ENCODE assay signal across 21 cellular contexts in genomic region chr20:58547527-58548475, GRCh38. TPM values are rescaled to one million over a fixed set of nuclear protein-coding genes. Genes with fewer than 3 reads are reported as not detected.
DNase-seq lines count a peak whose midpoint lies in the region; ATAC-seq and TF ChIP-seq lines count a peak whose summit lies in the region.
"Had no signal": no experiment of that assay in that cellular context is flagged by ENCODE, and none has a peak within 500 bp of the region (broad histone marks: within the 10 kb centered on the region; RNA-seq: fewer than 3 reads in every experiment).

No MANE protein-coding gene starts in this region.

- TF ChIP-seq CTCF in PC-3 (conservative IDR thresholded peaks at IDR 0.05; ENCODE audit: low read depth, low read length) (no peak), endodermal cell (conservative IDR thresholded peaks at IDR 0.05) (no peak), uterus (IDR thresholded peaks at IDR 0.05) (no peak)

- no peaks in the 10 kb centered on the region for H4K20me1 ChIP-seq in PC-3 (ENCODE audit: low read length)

- H3K79me2 ChIP-seq in PC-3 (ENCODE audit: low read length) = no peaks in the 10 kb centered on the region

- no peaks in the 10 kb centered on the region; the same call in 1 of the 2 replicates for H3K9me3 ChIP-seq in PC-3 (ENCODE audit: low read length)
- no peaks in the 10 kb centered on the region for H3K9me3 ChIP-seq in endodermal cell (ENCODE audit: control insufficient read depth, low read length)
- no peaks in the 10 kb centered on the region for H3K9me3 ChIP-seq in uterus
- H3K9me3 ChIP-seq: left ventricle myocardium inferior, mucosa of descending colon had no signal

- H3K9ac ChIP-seq in PC-3 (ENCODE audit: low read length) (no peak overlapping the region), endodermal cell (ENCODE audit: extremely low read depth, low read length, poor library complexity, severe bottlenecking) (no peak overlapping the region)

- peaks cover 3% of the 10 kb centered on the region for H3K9me3 Mint-ChIP-seq in endodermal cell
- H3K9me3 Mint-ChIP-seq: T-cell had no signal

- POLR2A ChIA-PET in PC-3 (lab: Charles Lee; ENCODE audit: unreplicated experiment) = no interaction called here

- peak overlapping the region; percentile 2; the same call in 1 of the 2 replicates for H2AFZ ChIP-seq in PC-3 (ENCODE audit: low read length)

- TF ChIP-seq POLR2A in uterus (IDR thresholded peaks at IDR 0.05) = no peak

- peak; percentile 74 for ATAC-seq in PC-3
- ATAC-seq: mucosa of descending colon, right cardiac atrium, T-cell had no signal

- peaks cover 3% of the 10 kb centered on the region for H3K27me3 Mint-ChIP-seq in endodermal cell (ENCODE audit: insufficient read depth)

- H3K4me2 ChIP-seq in PC-3 (ENCODE audit: low read length) = peak overlapping the region; percentile 14

- H3K4me1 ChIP-seq in PC-3 (ENCODE audit: insufficient read depth, low read length) (peaks cover 24% of the 10 kb centered on the region), endodermal cell (ENCODE audit: control insufficient read depth, insufficient read depth, low read length) (peaks cover 15% of the 10 kb centered on the region), uterus (no peaks in the 10 kb centered on the region)
- H3K4me1 ChIP-seq: Caco-2, left ventricle myocardium inferior had no signal

- H3F3A ChIP-seq in PC-3 (ENCODE audit: low read length, unreplicated experiment) = no peaks in the 10 kb centered on the region

- H3K27ac Mint-ChIP-seq in endodermal cell = no peak overlapping the region
- H3K27ac Mint-ChIP-seq: T-cell had no signal

- DNase-seq in ELR (ENCODE audit: low read depth) (peak; percentile 75), PC-3 (peak; percentile 63), endodermal cell (peak; percentile 15), renal cortical epithelial cell (ENCODE audit: low read depth) (peak; percentile 68), uterus (no peak), SHP77 treated with DMSO at 0.1 percent for 48 hours (lab: John Stamatoyannopoulos, UW) (no peak), inferior parietal cortex (ENCODE audit: extremely low spot score) (no peak)
- DNase-seq: activated CD4-positive, alpha-beta T cell treated with anti-CD3 and anti-CD28 coated beads, Interleukin-2, amount 50 U/mL, for 1 hour; activated naive CD4-positive, alpha-beta T cell treated with Interleukin-2 at 50 U/mL for 16 hours; activated T-cell treated with anti-CD3 and anti-CD28 coated beads for 4 hours; cortex of kidney; left ventricle myocardium inferior; mucosa of descending colon; NCI-H1417 treated with DMSO at 0.1 percent for 48 hours; NCI-H2227 treated with DMSO at 0.1 percent for 48 hours; NK-92 treated with Interleukin-12 subunit alpha and Interleukin-12 subunit beta, amount 100 ng/mL, for 24 hours; right cardiac atrium; stimulated activated naive CD4-positive, alpha-beta T cell treated with Interleukin-2 at 50 U/mL for 16 hours; T-cell had no signal

- no TSS peak for BruUV-seq in PC-3 (replicated peaks; lab: Mats Ljungman, UMichigan)

- no peaks in the 10 kb centered on the region for H3K9me2 ChIP-seq in PC-3 (replicated peaks; ENCODE audit: low read length)

- H3K36me3 ChIP-seq in PC-3 (ENCODE audit: low read depth, low read length) (no peaks in the 10 kb centered on the region), endodermal cell (ENCODE audit: control insufficient read depth, insufficient read depth, low read length) (no peaks in the 10 kb centered on the region), uterus (no peaks in the 10 kb centered on the region)
- H3K36me3 ChIP-seq: left ventricle myocardium inferior had no signal

- CTCF ChIA-PET in PC-3 (lab: Charles Lee) = no interaction called here

- intact Hi-C loops in PC-3 (cut with micrococcal nuclease) (no loop called here), uterus (cut with DNase I; ENCODE audit: low total_unique reads) (no loop called here)

- peaks cover 46% of the 10 kb centered on the region for H3K4me1 Mint-ChIP-seq in endodermal cell
- H3K4me1 Mint-ChIP-seq: T-cell had no signal

- H3K4me3 ChIP-seq in PC-3 (ENCODE audit: low read length) (no peak overlapping the region), endodermal cell (ENCODE audit: low read length) (no peak overlapping the region), uterus (no peak overlapping the region)
- H3K4me3 ChIP-seq: left ventricle myocardium inferior, mucosa of descending colon had no signal

- H3K36me3 Mint-ChIP-seq in endodermal cell (ENCODE audit: low read depth) = peaks cover 7% of the 10 kb centered on the region
- H3K36me3 Mint-ChIP-seq: T-cell had no signal

- H3K27me3 ChIP-seq in PC-3 (ENCODE audit: low read length) (no peaks in the 10 kb centered on the region), endodermal cell (ENCODE audit: control insufficient read depth, insufficient read depth, low read length, poor library complexity, severe bottlenecking) (no peaks in the 10 kb centered on the region), uterus (no peaks in the 10 kb centered on the region)

- WGBS in endodermal cell (ENCODE audit: insufficient coverage in 1 of 2, insufficient read length in 1 of 2), 2 experiments = 87 to 92% methylated on average over 6 to 14 of the region's 14 CpGs

- no peak overlapping the region for H3K27ac ChIP-seq in PC-3 (ENCODE audit: low read length)
- H3K27ac ChIP-seq in endodermal cell (ENCODE audit: low read depth, low read length) = no peak overlapping the region
- no peak overlapping the region for H3K27ac ChIP-seq in uterus
- H3K27ac ChIP-seq: left ventricle myocardium inferior had no signal

- H3K4me3 Mint-ChIP-seq in endodermal cell = no peak overlapping the region
- H3K4me3 Mint-ChIP-seq: T-cell had no signal

RNA-seq across cellular contexts. Expression of gene APCDD1L, which starts 32.6 kb away (rescaled TPM):
- total RNA-seq in PC-3 (2014; rRNA removed) = 2.0 and 4.9 TPM in 2 replicates
- 1 to 10 TPM; 6.4 TPM for total RNA-seq in endodermal cell
- polyA plus RNA-seq in endodermal cell (2013, experiment 1 of 2) = 0.78 TPM
- 1.1 TPM for polyA plus RNA-seq in endodermal cell (2013, experiment 2 of 2)
- 5.7 and 13.7 TPM in 2 replicates for total RNA-seq in renal cortical epithelial cell
- 1 to 10 TPM in 2 of 4 donors, under 1 TPM in 1, not detected in 1; 0.59 to 2.1 (median 1.1) TPM for total RNA-seq in uterus
- total RNA-seq: Caco-2, frontal cortex, T-cell had no signal

Comparison
In these comparisons a context has a peak if more than half of its experiments do, and no peak if none do; other contexts are left out.
1. DNase-seq: peak in ELR (single experiment), PC-3 (single experiment), endodermal cell (single experiment) and renal cortical epithelial cell (single experiment); none in uterus (0 of 2), SHP77 treated with DMSO at 0.1 percent for 48 hours (single experiment) and inferior parietal cortex (single experiment).